ENCODE assay signal across 19 cellular contexts in the genomic region with DNA sequence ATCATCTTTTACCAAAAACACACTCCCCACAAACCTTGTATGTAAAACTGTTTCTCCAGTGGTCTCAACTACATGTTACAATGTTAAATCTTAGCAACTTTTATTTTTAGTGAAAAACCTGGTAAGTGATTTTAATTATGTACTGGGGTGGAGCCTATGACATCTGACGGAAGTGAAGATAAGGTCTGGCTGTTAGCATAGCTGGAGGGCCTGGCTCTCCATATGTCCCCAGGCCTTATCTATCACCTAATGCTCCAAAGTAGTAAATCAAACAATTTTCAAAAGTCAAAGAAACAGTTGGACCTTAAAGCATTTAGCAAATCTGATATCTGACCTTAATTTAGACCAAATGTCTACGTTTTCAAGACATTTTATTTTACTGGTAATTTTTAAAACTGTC.
"Had no signal": no experiment of that assay in that cellular context is flagged by ENCODE, and none has a peak within 500 bp of the region (broad histone marks: within the 10 kb centered on the region; RNA-seq: fewer than 3 reads in every experiment).

No MANE protein-coding gene starts in this region.

- H3K4me3 Mint-ChIP-seq: activated naive CD4-positive, alpha-beta T cell treated with anti-CD3 and anti-CD28 coated beads, Interleukin-2, amount 50 U/mL, for 24 hours; activated T-cell treated with anti-CD3 and anti-CD28 coated beads, Interleukin-2, amount 50 U/mL, for 72 hours; dendritic cell treated with granulocyte-macrophage colony-stimulating factor and Interleukin-4, amounts not matched to agents 40 ng/mL and 50 ng/mL, for 4 days; neural crest cell had no signal

- H3K27me3 Mint-ChIP-seq: activated naive CD4-positive, alpha-beta T cell treated with anti-CD3 and anti-CD28 coated beads, Interleukin-2, amount 50 U/mL, for 24 hours; progenitor cell of endocrine pancreas had no signal

- H3K27me3 ChIP-seq: adrenal gland, esophagus squamous epithelium, transverse colon, uterus had no signal

- H3K27ac Mint-ChIP-seq: activated naive CD4-positive, alpha-beta T cell treated with anti-CD3 and anti-CD28 coated beads, Interleukin-2, amount 50 U/mL, for 24 hours; activated T-cell treated with anti-CD3 and anti-CD28 coated beads, Interleukin-2, amount 50 U/mL, for 72 hours; dendritic cell treated with granulocyte-macrophage colony-stimulating factor and Interleukin-4, amounts not matched to agents 40 ng/mL and 50 ng/mL, for 4 days; progenitor cell of endocrine pancreas had no signal

- H3K4me1 Mint-ChIP-seq: activated naive CD4-positive, alpha-beta T cell treated with anti-CD3 and anti-CD28 coated beads, Interleukin-2, amount 50 U/mL, for 24 hours; neural crest cell had no signal

- H3K9me3 Mint-ChIP-seq: activated naive CD4-positive, alpha-beta T cell treated with anti-CD3 and anti-CD28 coated beads, Interleukin-2, amount 50 U/mL, for 24 hours; dendritic cell treated with granulocyte-macrophage colony-stimulating factor and Interleukin-4, amounts not matched to agents 40 ng/mL and 50 ng/mL, for 4 days had no signal

- H3K9me3 ChIP-seq: adrenal gland, uterus had no signal

- DNase-seq: activated CD4-positive, alpha-beta T cell treated with anti-CD3 and anti-CD28 coated beads for 1 hour; activated gamma-delta T cell; activated T-cell treated with anti-CD3 and anti-CD28 coated beads, Interleukin-2, amount 50 U/mL, for 72 hours; effector CD8-positive, alpha-beta T cell; esophagus squamous epithelium; hypothalamus; stimulated activated CD4-positive, alpha-beta T cell treated with anti-CD3 and anti-CD28 coated beads, Interleukin-12 subunit alpha, Interleukin-12 subunit beta, amount 100 ng/mL, for 4 hours; stimulated activated CD4-positive, alpha-beta T cell treated with anti-CD3 and anti-CD28 coated beads, Interleukin-2, amount 100 ng/mL, for 24 hours; stimulated activated naive CD8-positive, alpha-beta T cell treated with anti-CD3 and anti-CD28 coated beads, Interleukin-15, Interleukin-2, amounts not matched to agents 100 U/mL and 50 U/mL, for 24 hours; T1000; transverse colon; uterus; WERI-Rb-1 had no signal

- H3K4me3 ChIP-seq: adrenal gland, esophagus squamous epithelium, lung, transverse colon, uterus had no signal

- H3K36me3 Mint-ChIP-seq: activated naive CD4-positive, alpha-beta T cell treated with anti-CD3 and anti-CD28 coated beads, Interleukin-2, amount 50 U/mL, for 24 hours had no signal

- H3K4me1 ChIP-seq: adrenal gland, esophagus squamous epithelium, transverse colon, uterus had no signal

- H3K36me3 ChIP-seq: adrenal gland, esophagus squamous epithelium, transverse colon, uterus, WERI-Rb-1 had no signal

- H3K27ac ChIP-seq: adrenal gland, esophagus squamous epithelium, transverse colon, uterus, WERI-Rb-1 had no signal
